17 cellular contexts compared by ENCODE assay signal in genomic region chr19:15287496-15287895, GRCh38. TPM values are rescaled to one million over a fixed set of nuclear protein-coding genes. Genes with fewer than 3 reads are reported as not detected.
DNase-seq lines count a peak whose midpoint lies in the region; ATAC-seq and TF ChIP-seq lines count a peak whose summit lies in the region.
"Had no signal": no experiment of that assay in that cellular context is flagged by ENCODE, and none has a peak within 500 bp of the region (broad histone marks: within the 10 kb centered on the region; RNA-seq: fewer than 3 reads in every experiment).

No MANE protein-coding gene starts in this region.

- H3K4me1 Mint-ChIP-seq in Caco-2 (ENCODE audit: low read depth, unreplicated experiment) = peaks cover 48% of the 10 kb centered on the region
- H3K4me1 Mint-ChIP-seq in T-cell = peaks cover 94 to 98% (median 97%) of the 10 kb centered on the region in 3 donors
- H3K4me1 Mint-ChIP-seq in endodermal cell = peaks cover 70% of the 10 kb centered on the region

- no TSS peak for BruUV-seq in Caco-2 (replicated peaks; lab: Mats Ljungman, UMichigan)

- H3K4me3 ChIP-seq in Caco-2 (ENCODE audit: low read depth, low read length) (no peak overlapping the region), endodermal cell (ENCODE audit: low read length) (no peak overlapping the region), HAP-1 (no peak overlapping the region), hepatocyte (no peak overlapping the region)
- H3K4me3 ChIP-seq: adrenal gland, mucosa of descending colon had no signal

- H3K36me3 ChIP-seq in Caco-2 (ENCODE audit: control insufficient read depth, insufficient read depth, low read length) = no peaks in the 10 kb centered on the region
- H3K36me3 ChIP-seq in endodermal cell (ENCODE audit: control insufficient read depth, insufficient read depth, low read length) = no peaks in the 10 kb centered on the region
- H3K36me3 ChIP-seq in HAP-1 (replicated peaks) = no peaks in the 10 kb centered on the region
- H3K36me3 ChIP-seq in hepatocyte (replicated peaks; ENCODE audit: insufficient read depth, low read depth) = no peaks in the 10 kb centered on the region
- H3K36me3 ChIP-seq: adrenal gland had no signal

- H3K27me3 ChIP-seq in Caco-2 (replicated peaks; ENCODE audit: control insufficient read depth, insufficient read depth, low read length) = no peaks in the 10 kb centered on the region
- H3K27me3 ChIP-seq in endodermal cell (ENCODE audit: control insufficient read depth, insufficient read depth, low read length, poor library complexity, severe bottlenecking) = no peaks in the 10 kb centered on the region
- H3K27me3 ChIP-seq in HAP-1 (ENCODE audit: low read depth) = no peaks in the 10 kb centered on the region
- no peaks in the 10 kb centered on the region for H3K27me3 ChIP-seq in hepatocyte
- H3K27me3 ChIP-seq: adrenal gland had no signal

- TF ChIP-seq CTCF in 22Rv1 (IDR thresholded peaks at IDR 0.05) = no peak
- no peak for TF ChIP-seq CTCF in Caco-2 (IDR thresholded peaks at IDR 0.05; ENCODE audit: insufficient read depth in 1 of 2, low read depth in 1 of 2, low read length in 1 of 2, severe bottlenecking in 1 of 2, unreplicated experiment in 1 of 2)
- TF ChIP-seq CTCF in endodermal cell (conservative IDR thresholded peaks at IDR 0.05) = no peak
- TF ChIP-seq CTCF in hepatocyte (IDR thresholded peaks at IDR 0.05; ENCODE audit: poor library complexity) = no peak
- no peak for TF ChIP-seq CTCF in GM10266 (IDR thresholded peaks at IDR 0.05; ENCODE audit: control insufficient read depth, insufficient read depth, low read depth, missing control alignments)

- H2AFZ ChIP-seq in hepatocyte = no peak overlapping the region

- H4K20me1 ChIP-seq in hepatocyte (ENCODE audit: insufficient read depth, poor library complexity, severe bottlenecking) = peaks cover 100% of the 10 kb centered on the region

- WGBS in endodermal cell (ENCODE audit: insufficient coverage in 1 of 2, insufficient read length in 1 of 2), 2 experiments = 96 to 97% methylated on average over 9 to 10 of the region's 10 CpGs
- 90% methylated on average over 10 of the region's 10 CpGs for WGBS in hepatocyte (ENCODE audit: low lambda C conversion rate, missing lambda C conversion rate)

- no peak overlapping the region for H3K9ac ChIP-seq in endodermal cell (ENCODE audit: extremely low read depth, low read length, poor library complexity, severe bottlenecking)

- no peaks in the 10 kb centered on the region for H3K9me3 ChIP-seq in Caco-2
- H3K9me3 ChIP-seq in endodermal cell (ENCODE audit: control insufficient read depth, low read length) = no peaks in the 10 kb centered on the region
- no peaks in the 10 kb centered on the region for H3K9me3 ChIP-seq in HAP-1
- no peaks in the 10 kb centered on the region for H3K9me3 ChIP-seq in hepatocyte (ENCODE audit: low read depth)
- H3K9me3 ChIP-seq: adrenal gland, mucosa of descending colon had no signal

- H3K27me3 Mint-ChIP-seq in Caco-2 (ENCODE audit: insufficient read depth, unreplicated experiment) (no peaks in the 10 kb centered on the region), T-cell (no peaks in the 10 kb centered on the region), endodermal cell (ENCODE audit: insufficient read depth) (no peaks in the 10 kb centered on the region)
- H3K27me3 Mint-ChIP-seq: dendritic cell treated with granulocyte-macrophage colony-stimulating factor and Interleukin-4, amounts not matched to agents 40 ng/mL and 50 ng/mL, for 4 days had no signal

- CTCF ChIA-PET in Caco-2 (lab: Charles Lee) = no interaction called here
- CTCF ChIA-PET in T-cell (lab: Charles Lee) = interaction anchor here in 1 of 2 donors (0.6 kb wide), 1 partner anchor 66 kb away, joined by 5 read pairs; no protein-coding TSS in a partner anchor

- ATAC-seq in T-cell (replicated peaks in 1 of 4) (peak in 1 of 4 experiments; percentile 17), HG03045 (IDR thresholded peaks at IDR 0.05; ENCODE audit: unreplicated experiment) (no peak)
- ATAC-seq: mucosa of descending colon had no signal

- peaks cover 47% of the 10 kb centered on the region for H3K4me1 ChIP-seq in Caco-2
- peaks cover 20% of the 10 kb centered on the region for H3K4me1 ChIP-seq in endodermal cell (ENCODE audit: control insufficient read depth, insufficient read depth, low read length)
- H3K4me1 ChIP-seq in HAP-1 = peaks cover 35% of the 10 kb centered on the region
- H3K4me1 ChIP-seq in hepatocyte (ENCODE audit: insufficient read depth) = peaks cover 84% of the 10 kb centered on the region

- H3K79me2 ChIP-seq in hepatocyte = peaks cover 100% of the 10 kb centered on the region

- DNase-seq in Caco-2 (no peak), T-cell (no peak), endodermal cell (no peak), HAP-1 (ENCODE audit: low spot score in 2 of 2) (no peak), hepatocyte (ENCODE audit: low spot score) (no peak), GM10266 (ENCODE audit: extremely low spot score) (no peak)
- DNase-seq: activated CD4-positive, CD25-positive, alpha-beta regulatory T cell treated with anti-CD3 and anti-CD28 coated beads, Interleukin-2, amount 50 U/mL, for 72 hours; adrenal gland; mucosa of descending colon; NCI-H1092 treated with DMSO at 0.1 percent for 48 hours; NCI-H524 treated with DMSO at 0.1 percent for 48 hours; SHP77 treated with DMSO at 0.1 percent for 48 hours; stimulated activated CD4-positive, alpha-beta T cell treated with anti-CD3 and anti-CD28 coated beads, Interleukin-4, amount 100 ng/mL, for 24 hours had no signal

- H3K4me3 Mint-ChIP-seq in Caco-2 (ENCODE audit: unreplicated experiment) (no peak overlapping the region), T-cell (peak overlapping the region; percentile 21 to 72 (median 53)), endodermal cell (no peak overlapping the region)
- H3K4me3 Mint-ChIP-seq: dendritic cell treated with granulocyte-macrophage colony-stimulating factor and Interleukin-4, amounts not matched to agents 40 ng/mL and 50 ng/mL, for 4 days had no signal

- H3K27ac ChIP-seq in 22Rv1 (peak overlapping the region; percentile 53; the same call in 1 of the 2 replicates), endodermal cell (ENCODE audit: low read depth, low read length) (no peak overlapping the region), hepatocyte (no peak overlapping the region)
- H3K27ac ChIP-seq: C4-2B had no signal

- H3K9me3 Mint-ChIP-seq in Caco-2 (ENCODE audit: unreplicated experiment) (no peaks in the 10 kb centered on the region), T-cell (no peaks in the 10 kb centered on the region), endodermal cell (no peaks in the 10 kb centered on the region)
- H3K9me3 Mint-ChIP-seq: dendritic cell treated with granulocyte-macrophage colony-stimulating factor and Interleukin-4, amounts not matched to agents 40 ng/mL and 50 ng/mL, for 4 days had no signal

- no peaks in the 10 kb centered on the region for H3K9me2 ChIP-seq in hepatocyte (replicated peaks; ENCODE audit: insufficient read depth)

- POLR2A ChIA-PET in Caco-2 (lab: Charles Lee) (no interaction called here), T-cell (lab: Charles Lee) (interaction anchor here in 1 of 2 donors (0.6 kb wide), 1 partner anchor 49 kb away, joined by 3 read pairs; no protein-coding TSS in a partner anchor)

- H3K36me3 Mint-ChIP-seq in Caco-2 (ENCODE audit: insufficient read depth, unreplicated experiment) (peaks cover 42% of the 10 kb centered on the region), T-cell (no peaks in the 10 kb centered on the region), endodermal cell (ENCODE audit: low read depth) (no peaks in the 10 kb centered on the region)

- intact Hi-C loops in Caco-2 (cut with micrococcal nuclease; ENCODE audit: unreplicated experiment) = no loop called here

- H3K4me2 ChIP-seq in hepatocyte = no peak overlapping the region

- in situ Hi-C loops in HAP-1 (cut with MboI; ENCODE audit: low sequenced_read_pairs) = no loop called here

- H3K27ac Mint-ChIP-seq in Caco-2 (ENCODE audit: unreplicated experiment) (peak overlapping the region; percentile 24), T-cell (peak overlapping the region; percentile 29 to 79), endodermal cell (peak overlapping the region; percentile 5)
- H3K27ac Mint-ChIP-seq: dendritic cell treated with granulocyte-macrophage colony-stimulating factor and Interleukin-4, amounts not matched to agents 40 ng/mL and 50 ng/mL, for 4 days had no signal

RNA-seq across cellular contexts. Expression of gene BRD4, which starts 44.8 kb away (rescaled TPM):
- total RNA-seq in Caco-2 (2022) (154 and 170 TPM in 2 replicates), T-cell (100 to 1,000 TPM; 115 to 154 (median 139) TPM), endodermal cell (100 to 1,000 TPM; 149 to 156 TPM), hepatocyte (18.0 and 18.1 TPM in 2 replicates)
- polyA plus RNA-seq in endodermal cell (2013, experiment 1 of 2) = 79.3 TPM
- polyA plus RNA-seq in endodermal cell (2013, experiment 2 of 2) = 80.9 TPM
- polyA plus RNA-seq in hepatocyte = 88.4 and 109 TPM in 2 replicates

RNA-seq across cellular contexts. Expression of gene EPHX3, which starts 55.2 kb away (rescaled TPM):
- 0.97 and 1.2 TPM in 2 replicates for total RNA-seq in Caco-2 (2022)
- total RNA-seq in T-cell = under 1 TPM in 1 of 5 donors, not detected in 4; 0.23 TPM
- 10 to 100 TPM; 14.5 to 18.7 TPM for total RNA-seq in endodermal cell
- polyA plus RNA-seq in endodermal cell (2013, experiment 1 of 2) = 5.4 TPM
- 4.5 TPM for polyA plus RNA-seq in endodermal cell (2013, experiment 2 of 2)
- 0.36 and 1.6 TPM in 2 replicates for total RNA-seq in hepatocyte
- 3.5 and 3.6 TPM in 2 replicates for polyA plus RNA-seq in hepatocyte

Comparison
In these comparisons a context has a peak if more than half of its experiments do, and no peak if none do; other contexts are left out.
1. H3K4me3 Mint-ChIP-seq: peak in T-cell (3 of 3); none in Caco-2 (single experiment) and endodermal cell (single experiment).
2. Peak in every context shown above with its lines, with median percentiles within 50 percentile points of each other: H3K27ac Mint-ChIP-seq.